8 cellular contexts compared by ENCODE assay signal in the genomic region with DNA sequence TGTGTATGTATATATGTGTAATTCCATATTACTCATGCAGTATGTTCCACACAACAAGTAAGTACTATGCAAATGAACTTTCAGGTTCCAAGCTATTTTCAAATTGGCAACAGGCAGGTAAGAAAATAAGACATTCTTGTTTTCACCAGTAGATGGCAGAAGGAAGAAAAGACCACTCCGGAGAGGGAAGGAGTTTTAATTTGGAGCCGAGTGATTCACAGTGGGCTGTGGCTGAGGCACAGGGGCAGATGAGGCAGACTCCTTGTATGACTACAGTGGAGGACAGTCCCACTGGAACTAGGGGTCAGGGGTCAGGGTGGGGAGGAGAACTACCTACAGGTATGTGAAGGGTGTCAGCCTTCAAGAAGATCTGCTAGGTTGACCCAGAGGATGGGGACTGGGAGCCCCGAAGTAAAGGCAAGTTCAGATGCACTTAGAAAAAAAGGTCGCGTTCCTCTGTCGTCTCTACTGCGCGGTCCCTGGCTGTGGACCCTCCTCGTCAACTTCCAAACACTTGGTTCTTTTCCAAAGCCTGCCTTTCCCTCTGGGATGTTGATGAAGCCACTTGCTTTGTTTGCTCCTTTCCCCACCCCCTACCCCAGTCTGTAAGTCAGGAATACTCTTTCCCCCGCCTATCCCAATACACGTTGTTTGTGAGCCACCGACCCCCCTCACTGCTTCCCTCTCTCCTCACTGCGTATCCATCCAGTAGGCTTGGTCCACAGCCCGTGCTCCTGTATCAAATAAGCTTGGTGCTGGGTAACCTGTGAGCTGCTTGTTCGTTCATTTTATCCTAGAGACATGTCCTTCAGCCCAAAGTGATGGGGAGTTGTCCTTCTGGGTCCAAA. TPM values are rescaled to one million over a fixed set of nuclear protein-coding genes. Genes with fewer than 3 reads are reported as not detected.
DNase-seq lines count a peak whose midpoint lies in the region; ATAC-seq and TF ChIP-seq lines count a peak whose summit lies in the region.

No MANE protein-coding gene starts in this region.

- H3K4me3 ChIP-seq in naive thymus-derived CD4-positive, alpha-beta T cell (ENCODE audit: low read length) = no peak overlapping the region
- no peak overlapping the region for H3K4me3 ChIP-seq in testis

- no peak overlapping the region for H3K27ac ChIP-seq in naive thymus-derived CD4-positive, alpha-beta T cell (ENCODE audit: low read depth, low read length)
- no peak overlapping the region for H3K27ac ChIP-seq in testis

- H3K4me1 ChIP-seq in naive thymus-derived CD4-positive, alpha-beta T cell (ENCODE audit: control insufficient read depth in 2 of 2, insufficient read depth in 2 of 2, low read length in 2 of 2) = peaks cover 0 to 26% of the 10 kb centered on the region in 2 donors
- no peaks in the 10 kb centered on the region for H3K4me1 ChIP-seq in testis

- ATAC-seq in activated CD8-positive, alpha-beta T cell treated with anti-CD3 and anti-CD28 coated beads for 36 hours = peak; percentile 94
- ATAC-seq in naive thymus-derived CD4-positive, alpha-beta T cell = peak; percentile 80

- no peaks in the 10 kb centered on the region for H3K9me3 ChIP-seq in naive thymus-derived CD4-positive, alpha-beta T cell (ENCODE audit: control insufficient read depth in 2 of 3, low read length in 3 of 3)
- H3K9me3 ChIP-seq in testis = no peaks in the 10 kb centered on the region

- H3K27me3 ChIP-seq in naive thymus-derived CD4-positive, alpha-beta T cell (ENCODE audit: control insufficient read depth in 2 of 2, insufficient read depth in 2 of 2, low read length in 2 of 2) = no peaks in the 10 kb centered on the region
- no peaks in the 10 kb centered on the region for H3K27me3 ChIP-seq in testis

- TF ChIP-seq POLR2A in erythroblast (IDR thresholded peaks at IDR 0.05; ENCODE audit: low read length) (no peak), testis (IDR thresholded peaks at IDR 0.05) (no peak)

- peaks cover 26% of the 10 kb centered on the region for H3K4me1 Mint-ChIP-seq in activated CD8-positive, alpha-beta T cell treated with anti-CD3 and anti-CD28 coated beads for 36 hours (ENCODE audit: low read depth)
- peaks cover 11 to 37% (median 34%) of the 10 kb centered on the region in 7 donors for H3K4me1 Mint-ChIP-seq in naive thymus-derived CD4-positive, alpha-beta T cell

- CTCF ChIA-PET in activated CD8-positive, alpha-beta T cell treated with anti-CD3 and anti-CD28 coated beads for 36 hours (lab: Charles Lee) = interaction anchor here (0.7 to 3.4 kb wide), 29 partner anchors 9 to 460 kb away, joined by 3 to 32 read pairs (median 4); a partner anchor contains a TSS
- CTCF ChIA-PET in naive thymus-derived CD4-positive, alpha-beta T cell (lab: Charles Lee) = interaction anchor here (0.7 to 4.1 kb wide), 21 partner anchors 9 to 374 kb away, joined by 3 to 24 read pairs (median 4); a partner anchor contains a TSS

- DNase-seq in DMS53 treated with DMSO at 0.1 percent for 48 hours (lab: John Stamatoyannopoulos, UW; ENCODE audit: unreplicated experiment) (peak; percentile 67), HCEC 1CT (peak; percentile 78), NCI-H345 (lab: John Stamatoyannopoulos, UW) (peak; percentile 31), erythroblast (lab: John Stamatoyannopoulos, UW) (peak; percentile 40 to 62), testis (no peak), hippocampal formation (lab: John Stamatoyannopoulos, UW) (no peak)
- DNase-seq in activated CD8-positive, alpha-beta T cell treated with anti-CD3 and anti-CD28 coated beads for 36 hours = peak; percentile 65
- DNase-seq in naive thymus-derived CD4-positive, alpha-beta T cell = peak in 8 of 9 donors; percentile 34 to 68 (median 52)

- POLR2A ChIA-PET in activated CD8-positive, alpha-beta T cell treated with anti-CD3 and anti-CD28 coated beads for 36 hours (lab: Charles Lee) = interaction anchor here (1.8 kb wide), 1 partner anchor 24 kb away, joined by 5 read pairs; a partner anchor contains a TSS
- POLR2A ChIA-PET in naive thymus-derived CD4-positive, alpha-beta T cell (lab: Charles Lee) = interaction anchor here (0.8 to 2.2 kb wide), 7 partner anchors 9 to 462 kb away, joined by 3 to 8 read pairs (median 5); a partner anchor contains a TSS

- H3K36me3 ChIP-seq in naive thymus-derived CD4-positive, alpha-beta T cell (ENCODE audit: control insufficient read depth in 2 of 3, insufficient read depth in 3 of 3, low read length in 3 of 3) = peaks cover 0 to 24% (median 0%) of the 10 kb centered on the region in 3 experiments
- no peaks in the 10 kb centered on the region for H3K36me3 ChIP-seq in testis (ENCODE audit: low read depth, missing control alignments)

- no peaks in the 10 kb centered on the region for H3K9me3 Mint-ChIP-seq in activated CD8-positive, alpha-beta T cell treated with anti-CD3 and anti-CD28 coated beads for 36 hours
- H3K9me3 Mint-ChIP-seq in naive thymus-derived CD4-positive, alpha-beta T cell = no peaks in the 10 kb centered on the region

- H3K27ac Mint-ChIP-seq in activated CD8-positive, alpha-beta T cell treated with anti-CD3 and anti-CD28 coated beads for 36 hours = no peak overlapping the region
- peak overlapping the region; percentile 40 to 95 (median 85) for H3K27ac Mint-ChIP-seq in naive thymus-derived CD4-positive, alpha-beta T cell

- intact Hi-C loops in activated CD8-positive, alpha-beta T cell treated with anti-CD3 and anti-CD28 coated beads for 36 hours (cut with micrococcal nuclease) = loop anchor here (10.0 kb wide), 1 partner anchor 58 kb away; a partner anchor contains a TSS
- intact Hi-C loops in naive thymus-derived CD4-positive, alpha-beta T cell (cut with micrococcal nuclease) = loop anchor here (1.0 to 5.0 kb wide), 9 partner anchors 9 to 375 kb away; a partner anchor contains a TSS
- intact Hi-C loops in testis (cut with DNase I; ENCODE audit: low total_unique reads) = no loop called here

- WGBS in testis, 2 donors = 62 to 63% methylated on average over 15 of the region's 15 CpGs

- H3K36me3 Mint-ChIP-seq in activated CD8-positive, alpha-beta T cell treated with anti-CD3 and anti-CD28 coated beads for 36 hours (ENCODE audit: low read depth) = peaks cover 34% of the 10 kb centered on the region
- peaks cover 13 to 18% (median 18%) of the 10 kb centered on the region in 5 donors for H3K36me3 Mint-ChIP-seq in naive thymus-derived CD4-positive, alpha-beta T cell

- H3K27me3 Mint-ChIP-seq in activated CD8-positive, alpha-beta T cell treated with anti-CD3 and anti-CD28 coated beads for 36 hours = no peaks in the 10 kb centered on the region
- H3K27me3 Mint-ChIP-seq in naive thymus-derived CD4-positive, alpha-beta T cell = no peaks in the 10 kb centered on the region

- H3K4me3 Mint-ChIP-seq in activated CD8-positive, alpha-beta T cell treated with anti-CD3 and anti-CD28 coated beads for 36 hours = no peak overlapping the region
- peak overlapping the region; percentile 15 to 74 (median 35) for H3K4me3 Mint-ChIP-seq in naive thymus-derived CD4-positive, alpha-beta T cell

- TF ChIP-seq CTCF in activated CD8-positive, alpha-beta T cell treated with anti-CD3 and anti-CD28 coated beads for 36 hours (IDR thresholded peaks at IDR 0.05) = peak; percentile 46
- TF ChIP-seq CTCF in testis (IDR thresholded peaks at IDR 0.05) = peak in 2 of 3 experiments; percentile 50 to 54

RNA-seq across cellular contexts. Expression of a gene that starts 24.1 kb away (rescaled TPM):
- total RNA-seq in activated CD8-positive, alpha-beta T cell treated with anti-CD3 and anti-CD28 coated beads for 36 hours = 10 to 100 TPM; 86.0 to 96.9 TPM
- total RNA-seq in naive thymus-derived CD4-positive, alpha-beta T cell = 100 to 1,000 TPM in 2 of 5 experiments, 10 to 100 TPM in 3; 71.6 to 154 (median 75.5) TPM
- 10 to 100 TPM; 70.7 to 90.2 TPM for polyA plus RNA-seq in naive thymus-derived CD4-positive, alpha-beta T cell
- total RNA-seq in testis = 10 to 100 TPM; 82.4 to 85.4 TPM
- 52.4 TPM for polyA plus RNA-seq in testis (ENCODE audit: insufficient read depth, low read depth, low replicate concordance)

RNA-seq across cellular contexts. Expression of a gene that starts 51.8 kb away (rescaled TPM):
- 1 to 10 TPM; 5.7 to 6.3 TPM for total RNA-seq in activated CD8-positive, alpha-beta T cell treated with anti-CD3 and anti-CD28 coated beads for 36 hours
- 10 to 100 TPM in 1 of 5 experiments, 1 to 10 TPM in 3, under 1 TPM in 1; 0.64 to 11.1 (median 3.1) TPM for total RNA-seq in naive thymus-derived CD4-positive, alpha-beta T cell
- polyA plus RNA-seq in naive thymus-derived CD4-positive, alpha-beta T cell = under 1 TPM; 0.25 to 0.36 TPM
- total RNA-seq in testis = 1 to 10 TPM; 9.2 to 9.7 TPM
- 8.2 TPM for polyA plus RNA-seq in testis (ENCODE audit: insufficient read depth, low read depth, low replicate concordance)

RNA-seq across cellular contexts. Expression of a gene that starts 54.1 kb away (rescaled TPM):
- under 1 TPM in 1 of 2 experiments, not detected in 1; 0.11 TPM for total RNA-seq in activated CD8-positive, alpha-beta T cell treated with anti-CD3 and anti-CD28 coated beads for 36 hours
- under 1 TPM in 4 of 5 experiments, not detected in 1; 0.05 to 0.93 (median 0.15) TPM for total RNA-seq in naive thymus-derived CD4-positive, alpha-beta T cell
- under 1 TPM in 1 of 2 donors, not detected in 1; 0.06 TPM for polyA plus RNA-seq in naive thymus-derived CD4-positive, alpha-beta T cell
- total RNA-seq in testis = 1 to 10 TPM; 1.9 to 2.7 TPM
- polyA plus RNA-seq in testis (ENCODE audit: insufficient read depth, low read depth, low replicate concordance) = 2.8 TPM

Comparison
In these comparisons a context has a peak if more than half of its experiments do, and no peak if none do; other contexts are left out.
1. DNase-seq: peak in DMS53 treated with DMSO at 0.1 percent for 48 hours (single experiment), HCEC 1CT (single experiment), NCI-H345 (single experiment), activated CD8-positive, alpha-beta T cell treated with anti-CD3 and anti-CD28 coated beads for 36 hours (single experiment), erythroblast (2 of 2) and naive thymus-derived CD4-positive, alpha-beta T cell (8 of 9); none in testis (single experiment) and hippocampal formation (0 of 2).